In the genomic region with DNA sequence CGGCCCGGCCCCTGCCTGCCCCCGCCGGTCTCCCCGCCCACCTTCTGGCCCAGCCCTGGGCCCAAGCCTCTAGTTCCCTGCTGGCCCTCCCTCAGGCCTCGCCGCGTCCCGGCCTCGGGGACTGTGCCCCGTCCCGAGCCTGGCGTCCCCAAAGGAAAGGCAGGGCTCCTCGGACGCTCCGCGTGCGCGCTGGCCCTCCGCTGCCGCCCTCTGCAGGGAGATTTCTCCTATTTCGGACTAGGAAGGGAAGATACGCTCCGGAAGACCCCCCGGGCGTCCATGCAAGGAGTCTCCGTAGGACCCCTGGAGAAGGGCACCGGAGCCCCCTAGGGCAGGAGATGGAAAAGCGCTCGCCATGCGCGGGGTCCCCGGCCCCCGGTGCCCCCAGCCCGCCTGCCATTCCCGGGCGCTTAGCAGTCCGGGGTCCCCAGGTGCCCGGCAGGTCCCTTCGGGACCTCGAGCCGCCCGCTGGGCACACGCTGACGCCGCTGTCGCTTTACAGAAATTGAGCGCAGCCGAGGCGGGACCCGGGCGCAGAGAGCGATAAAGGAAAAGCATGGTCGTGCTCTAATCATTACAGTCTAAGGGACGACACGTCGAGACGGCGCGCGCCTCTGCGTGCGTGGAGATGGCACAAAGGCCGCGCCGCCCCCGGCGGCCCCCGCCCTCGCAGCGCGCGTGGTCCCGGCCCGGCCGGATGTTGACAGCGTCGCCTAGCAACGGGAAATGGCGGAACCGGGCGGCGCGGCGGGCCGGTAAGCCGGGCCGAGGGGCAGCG, we compare ENCODE assay signal across 8 cellular contexts. TPM values are rescaled to one million over a fixed set of nuclear protein-coding genes. Genes with fewer than 3 reads are reported as not detected.
A peak's percentile ranks its signal among the peaks of the same experiment; 100 is the strongest.
DNase-seq lines count a peak whose midpoint lies in the region; ATAC-seq and TF ChIP-seq lines count a peak whose summit lies in the region.

A gene with protein sequence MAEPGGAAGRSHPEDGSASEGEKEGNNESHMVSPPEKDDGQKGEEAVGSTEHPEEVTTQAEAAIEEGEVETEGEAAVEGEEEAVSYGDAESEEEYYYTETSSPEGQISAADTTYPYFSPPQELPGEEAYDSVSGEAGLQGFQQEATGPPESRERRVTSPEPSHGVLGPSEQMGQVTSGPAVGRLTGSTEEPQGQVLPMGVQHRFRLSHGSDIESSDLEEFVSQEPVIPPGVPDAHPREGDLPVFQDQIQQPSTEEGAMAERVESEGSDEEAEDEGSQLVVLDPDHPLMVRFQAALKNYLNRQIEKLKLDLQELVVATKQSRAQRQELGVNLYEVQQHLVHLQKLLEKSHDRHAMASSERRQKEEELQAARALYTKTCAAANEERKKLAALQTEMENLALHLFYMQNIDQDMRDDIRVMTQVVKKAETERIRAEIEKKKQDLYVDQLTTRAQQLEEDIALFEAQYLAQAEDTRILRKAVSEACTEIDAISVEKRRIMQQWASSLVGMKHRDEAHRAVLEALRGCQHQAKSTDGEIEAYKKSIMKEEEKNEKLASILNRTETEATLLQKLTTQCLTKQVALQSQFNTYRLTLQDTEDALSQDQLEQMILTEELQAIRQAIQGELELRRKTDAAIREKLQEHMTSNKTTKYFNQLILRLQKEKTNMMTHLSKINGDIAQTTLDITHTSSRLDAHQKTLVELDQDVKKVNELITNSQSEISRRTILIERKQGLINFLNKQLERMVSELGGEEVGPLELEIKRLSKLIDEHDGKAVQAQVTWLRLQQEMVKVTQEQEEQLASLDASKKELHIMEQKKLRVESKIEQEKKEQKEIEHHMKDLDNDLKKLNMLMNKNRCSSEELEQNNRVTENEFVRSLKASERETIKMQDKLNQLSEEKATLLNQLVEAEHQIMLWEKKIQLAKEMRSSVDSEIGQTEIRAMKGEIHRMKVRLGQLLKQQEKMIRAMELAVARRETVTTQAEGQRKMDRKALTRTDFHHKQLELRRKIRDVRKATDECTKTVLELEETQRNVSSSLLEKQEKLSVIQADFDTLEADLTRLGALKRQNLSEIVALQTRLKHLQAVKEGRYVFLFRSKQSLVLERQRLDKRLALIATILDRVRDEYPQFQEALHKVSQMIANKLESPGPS (plus strand): TSS at position 706 of the 778 bp plus-strand sequence. CDS start 21 bp downstream, at position 727.

- peaks cover 12% of the 10 kb centered on the region for H3K27me3 Mint-ChIP-seq in activated CD4-positive, alpha-beta T cell treated with anti-CD3 and anti-CD28 coated beads for 36 hours

- peak within 1 kb of the TSS; percentile 30 for H3K27ac ChIP-seq in layer of hippocampus (ENCODE audit: low read depth, low read length)

- no peaks in the 10 kb centered on the region for H3K27me3 ChIP-seq in layer of hippocampus (ENCODE audit: control insufficient read depth, insufficient read depth, low read length)

- no peaks in the 10 kb centered on the region for H3K36me3 Mint-ChIP-seq in activated CD4-positive, alpha-beta T cell treated with anti-CD3 and anti-CD28 coated beads for 36 hours (ENCODE audit: low read depth)

- TF ChIP-seq CTCF in choroid plexus epithelial cell (conservative IDR thresholded peaks at IDR 0.05; ENCODE audit: low read depth, low read length), result peak; percentile 13

- H3K4me3 ChIP-seq in choroid plexus epithelial cell (ENCODE audit: low read depth, low read length), result peak within 1 kb of the TSS; percentile 89

- H3K4me1 Mint-ChIP-seq in activated CD4-positive, alpha-beta T cell treated with anti-CD3 and anti-CD28 coated beads for 36 hours, result peaks cover 7% of the 10 kb centered on the region

- no peak within 1 kb of the TSS for H3K27ac Mint-ChIP-seq in activated CD4-positive, alpha-beta T cell treated with anti-CD3 and anti-CD28 coated beads for 36 hours

- intact Hi-C loops in activated CD4-positive, alpha-beta T cell treated with anti-CD3 and anti-CD28 coated beads for 36 hours (cut with DNase I, micrococcal nuclease), result loop anchor here (1.0 to 5.0 kb wide), 10 partner anchors 28 to 1187 kb away; a partner anchor contains a TSS

- peak within 1 kb of the TSS; percentile 82 for H3K4me3 Mint-ChIP-seq in activated CD4-positive, alpha-beta T cell treated with anti-CD3 and anti-CD28 coated beads for 36 hours

- ATAC-seq in HG02798 (IDR thresholded peaks at IDR 0.05; ENCODE audit: poor library complexity, unreplicated experiment) (peak; percentile 55), HG03095 (IDR thresholded peaks at IDR 0.05; ENCODE audit: unreplicated experiment) (no peak)
- ATAC-seq in activated CD4-positive, alpha-beta T cell treated with anti-CD3 and anti-CD28 coated beads for 36 hours, result peak; percentile 76

- POLR2A ChIA-PET in activated CD4-positive, alpha-beta T cell treated with anti-CD3 and anti-CD28 coated beads for 36 hours (lab: Charles Lee), result no interaction called here

- DNase-seq in DMS153 treated with DMSO at 0.1 percent for 48 hours (lab: John Stamatoyannopoulos, UW; ENCODE audit: unreplicated experiment), result peak; percentile 82
- DNase-seq in NCI-H226, result peak; percentile 73
- DNase-seq in activated CD4-positive, alpha-beta T cell treated with anti-CD3 and anti-CD28 coated beads for 36 hours, result peak; percentile 82
- peak; percentile 71 for DNase-seq in choroid plexus epithelial cell (ENCODE audit: low read depth)
- peak; percentile 26 to 32 for DNase-seq in stimulated activated CD4-positive, alpha-beta T cell treated with anti-CD3 and anti-CD28 coated beads, Interleukin-1b, Interleukin-23, amount 100 ng/mL, for 1 hour (ENCODE audit: low read depth in 2 of 2)

- CTCF ChIA-PET in activated CD4-positive, alpha-beta T cell treated with anti-CD3 and anti-CD28 coated beads for 36 hours (lab: Charles Lee), result no interaction called here

- no peaks in the 10 kb centered on the region for H3K9me3 Mint-ChIP-seq in activated CD4-positive, alpha-beta T cell treated with anti-CD3 and anti-CD28 coated beads for 36 hours (ENCODE audit: low read depth)

RNA-seq across cellular contexts. Expression of the gene that starts here (rescaled TPM):
- under 1 TPM; 0.56 to 0.57 TPM for total RNA-seq in activated CD4-positive, alpha-beta T cell treated with anti-CD3 and anti-CD28 coated beads for 36 hours

Comparison
In these comparisons a context has a peak if more than half of its experiments do, and no peak if none do; other contexts are left out.
1. Peak in DNase-seq and ATAC-seq in activated CD4-positive, alpha-beta T cell treated with anti-CD3 and anti-CD28 coated beads for 36 hours; RNA of the gene not detected or under 1 TPM.
2. DNase-seq: peak in every context shown above with its lines; median percentile 82 in DMS153 treated with DMSO at 0.1 percent for 48 hours; 82 in activated CD4-positive, alpha-beta T cell treated with anti-CD3 and anti-CD28 coated beads for 36 hours; 73 in NCI-H226; 71 in choroid plexus epithelial cell; 29 in stimulated activated CD4-positive, alpha-beta T cell treated with anti-CD3 and anti-CD28 coated beads, Interleukin-1b, Interleukin-23, amount 100 ng/mL, for 1 hour.